Comparison of ENCODE assay signal across 14 cellular contexts in the genomic region with DNA sequence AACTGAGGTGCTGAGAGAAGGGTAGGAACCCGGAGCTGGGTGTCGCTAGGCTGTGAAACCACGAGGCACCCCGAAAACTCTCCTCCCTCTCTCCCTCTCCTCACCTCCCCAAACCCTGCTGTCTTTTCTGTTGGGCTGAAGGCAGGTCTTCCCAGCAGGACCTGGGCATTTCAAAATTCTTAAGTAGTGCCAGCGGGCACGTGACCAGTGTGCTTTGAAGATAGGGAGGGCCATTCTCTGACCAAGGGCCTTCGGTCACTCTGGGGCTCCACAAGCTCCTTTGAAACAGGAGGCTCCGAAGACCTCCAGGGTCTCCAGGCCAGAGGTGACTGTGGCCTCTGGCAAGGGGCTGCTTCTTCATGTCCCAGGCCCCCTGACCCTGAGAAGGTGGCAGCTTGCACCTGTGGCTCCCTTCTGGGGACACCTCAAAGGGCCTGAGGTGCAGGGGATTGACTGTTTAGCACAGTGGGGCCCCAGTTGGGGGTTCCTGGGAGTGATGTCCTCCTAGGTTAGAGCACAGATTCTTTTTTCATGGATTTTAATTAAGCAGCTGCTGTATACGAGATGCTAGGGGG. TPM values are rescaled to one million over a fixed set of nuclear protein-coding genes. Genes with fewer than 3 reads are reported as not detected.
DNase-seq lines count a peak whose midpoint lies in the region; ATAC-seq and TF ChIP-seq lines count a peak whose summit lies in the region.
"Had no signal": no experiment of that assay in that cellular context is flagged by ENCODE, and none has a peak within 500 bp of the region (broad histone marks: within the 10 kb centered on the region; RNA-seq: fewer than 3 reads in every experiment).

No MANE protein-coding gene starts in this region.

- POLR2A ChIA-PET in naive thymus-derived CD4-positive, alpha-beta T cell (lab: Charles Lee): no interaction called here

- H3K27me3 ChIP-seq in cardiac muscle cell: no peaks in the 10 kb centered on the region
- no peaks in the 10 kb centered on the region for H3K27me3 ChIP-seq in dorsolateral prefrontal cortex
- no peaks in the 10 kb centered on the region for H3K27me3 ChIP-seq in naive thymus-derived CD4-positive, alpha-beta T cell (ENCODE audit: control insufficient read depth in 2 of 2, insufficient read depth in 2 of 2, low read length in 2 of 2)
- no peaks in the 10 kb centered on the region for H3K27me3 ChIP-seq in transverse colon

- H3K27ac ChIP-seq in cardiac muscle cell: peak overlapping the region; percentile 98
- peak overlapping the region; percentile 60 to 97 (median 92) for H3K27ac ChIP-seq in dorsolateral prefrontal cortex
- peak overlapping the region; percentile 28 for H3K27ac ChIP-seq in naive thymus-derived CD4-positive, alpha-beta T cell (ENCODE audit: low read depth, low read length)
- peak overlapping the region; percentile 83 to 93 (median 87) for H3K27ac ChIP-seq in transverse colon

- no peak for TF ChIP-seq EP300 in transverse colon (IDR thresholded peaks at IDR 0.05; ENCODE audit: low read depth)

- H3K4me1 ChIP-seq in cardiac muscle cell (ENCODE audit: low read depth): peaks cover 15% of the 10 kb centered on the region
- H3K4me1 ChIP-seq in naive thymus-derived CD4-positive, alpha-beta T cell (ENCODE audit: control insufficient read depth in 2 of 2, insufficient read depth in 2 of 2, low read length in 2 of 2): peaks cover 33 to 36% of the 10 kb centered on the region in 2 donors
- peaks cover 57 to 94% (median 86%) of the 10 kb centered on the region in 4 donors for H3K4me1 ChIP-seq in transverse colon

- H3K36me3 ChIP-seq in cardiac muscle cell (no peaks in the 10 kb centered on the region), transverse colon (peaks cover 0 to 7% (median 0%) of the 10 kb centered on the region in 4 donors)
- H3K36me3 ChIP-seq in naive thymus-derived CD4-positive, alpha-beta T cell (ENCODE audit: control insufficient read depth in 2 of 3, insufficient read depth in 3 of 3, low read length in 3 of 3): peaks cover 4 to 35% (median 4%) of the 10 kb centered on the region in 3 experiments

- H3K4me1 Mint-ChIP-seq in naive thymus-derived CD4-positive, alpha-beta T cell: peaks cover 47 to 75% (median 67%) of the 10 kb centered on the region in 7 donors

- no peak for DNase-seq in cardiac muscle cell (ENCODE audit: low read depth in 1 of 2, low spot score in 1 of 2)
- no peak for DNase-seq in Right ventricle myocardium inferior (ENCODE audit: missing footprints)
- no peak for DNase-seq in dorsolateral prefrontal cortex
- DNase-seq in naive thymus-derived CD4-positive, alpha-beta T cell: no peak
- DNase-seq in transverse colon: no peak
- no peak for DNase-seq in SIG-M5 (lab: John Stamatoyannopoulos, UW)
- DNase-seq in activated CD4-positive, alpha-beta T cell treated with anti-CD3 and anti-CD28 coated beads, Interleukin-2, amount 50 U/mL, for 48 hours: no peak
- DNase-seq: activated CD4-positive, CD25-positive, alpha-beta regulatory T cell treated with anti-CD3 and anti-CD28 coated beads, Interleukin-2, amount 50 U/mL, for 72 hours; activated effector memory CD4-positive, alpha-beta T cell treated with anti-CD3 and anti-CD28 coated beads, Interleukin-2, amount 50 U/mL, for 16 hours; EL; KG1; NCI-H187 had no signal

- 78% methylated on average over 9 of the region's 9 CpGs; no CpG with 5 or more reads in 1 of the 2 donors for WGBS in transverse colon (ENCODE audit: low coverage in 1 of 2), 2 donors

- intact Hi-C loops in Right ventricle myocardium inferior (cut with DNase I) (no loop called here), dorsolateral prefrontal cortex (cut with DNase I) (no loop called here), transverse colon (cut with DNase I; ENCODE audit: low total_unique reads) (no loop called here)
- intact Hi-C loops in naive thymus-derived CD4-positive, alpha-beta T cell (cut with micrococcal nuclease): no loop called here

- no peaks in the 10 kb centered on the region for H3K27me3 Mint-ChIP-seq in naive thymus-derived CD4-positive, alpha-beta T cell

- no peak overlapping the region for H3K4me3 Mint-ChIP-seq in naive thymus-derived CD4-positive, alpha-beta T cell

- in situ Hi-C loops in transverse colon (cut with MboI; ENCODE audit: low pct_ligation_motif_present in 1 of 4, low pct_unique_long_range_greater_than_20kb in 1 of 4, low sequenced_read_pairs in 3 of 4): loop anchor here in 1 of 4 donors (10.0 kb wide), 1 partner anchor 51 kb away; the partner anchor contains the start of gene DNM2

- no peak for TF ChIP-seq CTCF in cardiac muscle cell (IDR thresholded peaks at IDR 0.05; ENCODE audit: low read depth, low read length)
- no peak for TF ChIP-seq CTCF in dorsolateral prefrontal cortex (IDR thresholded peaks at IDR 0.05 in 54 of 56, conservative IDR thresholded peaks at IDR 0.05 in 2 of 56; ENCODE audit: low read depth in 1 of 56, partially characterized antibody in 56 of 56)
- no peak for TF ChIP-seq CTCF in transverse colon (IDR thresholded peaks at IDR 0.05)

- H3K36me3 Mint-ChIP-seq in naive thymus-derived CD4-positive, alpha-beta T cell: peaks cover 3 to 32% (median 11%) of the 10 kb centered on the region in 5 donors

- no peak for TF ChIP-seq POLR2A in transverse colon (IDR thresholded peaks at IDR 0.05)

- peak overlapping the region in 5 of 9 donors; percentile 41 to 92 (median 72) for H3K27ac Mint-ChIP-seq in naive thymus-derived CD4-positive, alpha-beta T cell

- H3K9me3 ChIP-seq in cardiac muscle cell (ENCODE audit: low read depth) (no peaks in the 10 kb centered on the region), transverse colon (no peaks in the 10 kb centered on the region)
- H3K9me3 ChIP-seq in naive thymus-derived CD4-positive, alpha-beta T cell (ENCODE audit: control insufficient read depth in 2 of 3, low read length in 3 of 3): no peaks in the 10 kb centered on the region

- H3K9me3 Mint-ChIP-seq in naive thymus-derived CD4-positive, alpha-beta T cell: no peaks in the 10 kb centered on the region

- no peak for ATAC-seq in Right ventricle myocardium inferior
- no peak for ATAC-seq in naive thymus-derived CD4-positive, alpha-beta T cell
- ATAC-seq in HG02852 (IDR thresholded peaks at IDR 0.05; ENCODE audit: unreplicated experiment): no peak
- ATAC-seq: HCT116 had no signal

- CTCF ChIA-PET in naive thymus-derived CD4-positive, alpha-beta T cell (lab: Charles Lee): interaction anchor here (1.2 kb wide), 1 partner anchor 98 kb away, joined by 3 read pairs; no protein-coding TSS in a partner anchor

- H3K4me3 ChIP-seq in cardiac muscle cell: no peak overlapping the region
- peak overlapping the region in 3 of 59 donors; percentile 13 to 24 (median 13) for H3K4me3 ChIP-seq in dorsolateral prefrontal cortex
- no peak overlapping the region for H3K4me3 ChIP-seq in naive thymus-derived CD4-positive, alpha-beta T cell (ENCODE audit: low read length)
- H3K4me3 ChIP-seq in transverse colon: no peak overlapping the region

RNA-seq across cellular contexts. Expression of gene DNM2, which starts 48.3 kb away (rescaled TPM):
- 122 and 124 TPM in 2 replicates for total RNA-seq in cardiac muscle cell
- 132 and 146 TPM in 2 replicates for polyA plus RNA-seq in cardiac muscle cell
- total RNA-seq in Right ventricle myocardium inferior: 177 TPM
- 100 to 1,000 TPM in 115 of 120 experiments, 10 to 100 TPM in 5; 88.3 to 281 (median 146) TPM for total RNA-seq in dorsolateral prefrontal cortex
- total RNA-seq in naive thymus-derived CD4-positive, alpha-beta T cell: 100 to 1,000 TPM; 238 to 340 (median 269) TPM
- polyA plus RNA-seq in naive thymus-derived CD4-positive, alpha-beta T cell: 100 to 1,000 TPM in 1 of 2 donors, 10 to 100 TPM in 1; 49.1 to 111 TPM
- total RNA-seq in transverse colon: 1,000 to 10,000 TPM in 1 of 4 donors, 100 to 1,000 TPM in 3; 469 to 1,152 (median 585) TPM

Comparison
In these comparisons a context has a peak if more than half of its experiments do, and no peak if none do; other contexts are left out.
1. H3K27ac ChIP-seq: peak in every context shown above with its lines; median percentile 98 in cardiac muscle cell; 92 in dorsolateral prefrontal cortex; 87 in transverse colon; 28 in naive thymus-derived CD4-positive, alpha-beta T cell.